Comparison of ENCODE assay signal across 13 cellular contexts in the genomic region with DNA sequence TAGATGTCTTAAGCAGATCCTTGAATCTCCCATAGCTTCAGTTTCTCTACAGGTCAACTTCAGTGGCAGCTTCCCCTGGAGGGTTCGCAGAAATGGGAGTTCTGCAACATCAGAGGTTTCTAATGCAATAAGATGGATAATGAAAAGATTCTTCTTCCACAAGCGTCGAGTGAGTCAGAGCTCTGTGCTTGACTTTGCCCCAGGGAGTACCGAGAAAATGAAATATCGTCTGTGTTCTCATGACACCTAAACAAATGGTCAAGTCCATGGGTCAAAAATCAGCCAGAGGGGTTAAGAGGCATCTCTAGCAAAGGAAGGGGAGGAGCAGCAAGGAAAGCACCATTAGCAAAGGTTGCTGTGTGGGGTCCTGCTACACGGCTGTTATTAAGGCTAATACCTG. TPM values are rescaled to one million over a fixed set of nuclear protein-coding genes. Genes with fewer than 3 reads are reported as not detected.
A peak's percentile ranks its signal among the peaks of the same experiment; 100 is the strongest.
DNase-seq lines count a peak whose midpoint lies in the region; ATAC-seq and TF ChIP-seq lines count a peak whose summit lies in the region.
"Had no signal": no experiment of that assay in that cellular context is flagged by ENCODE, and none has a peak within 500 bp of the region (broad histone marks: within the 10 kb centered on the region; RNA-seq: fewer than 3 reads in every experiment).

No MANE protein-coding gene starts in this region.

- TF ChIP-seq EP300 in SK-N-SH (IDR thresholded peaks at IDR 0.05; ENCODE audit: borderline replicate concordance in 1 of 2, low read depth in 1 of 2, low read length in 1 of 2) (0 out of 4 replicates have a peak, but pooled peaks of 1 of the 2 experiments have one; percentile 1), esophagus muscularis mucosa (IDR thresholded peaks at IDR 0.05) (no peak)

- peak; percentile 51 for DNase-seq in Daoy (ENCODE audit: low read depth)
- no peak for DNase-seq in SK-N-SH
- DNase-seq in fibroblast of pulmonary artery (ENCODE audit: low read depth): peak; percentile 91
- no peak for DNase-seq in psoas muscle
- no peak for DNase-seq in esophagus muscularis mucosa (ENCODE audit: extremely low spot score)
- no peak for DNase-seq in NCI-H526 treated with DMSO at 0.1 percent for 48 hours (lab: John Stamatoyannopoulos, UW)
- DNase-seq in stimulated activated CD4-positive, alpha-beta T cell treated with anti-CD3 and anti-CD28 coated beads, Interleukin-4, amount 100 ng/mL, for 1 hour: no peak
- no peak for DNase-seq in Kasumi-1 (lab: John Stamatoyannopoulos, UW)
- DNase-seq: activated gamma-delta T cell treated with Interleukin-2 at 50 U/mL for 16 hours; effector CD4-positive, alpha-beta T cell; NCI-H2227 treated with DMSO at 0.1 percent for 48 hours had no signal

- TF ChIP-seq CTCF in SK-N-SH (IDR thresholded peaks at IDR 0.05): no peak
- TF ChIP-seq CTCF in fibroblast of pulmonary artery (IDR thresholded peaks at IDR 0.05; ENCODE audit: low read length, missing control alignments): no peak
- TF ChIP-seq CTCF in psoas muscle (IDR thresholded peaks at IDR 0.05): no peak
- no peak for TF ChIP-seq CTCF in esophagus muscularis mucosa (IDR thresholded peaks at IDR 0.05)

- no peak for TF ChIP-seq POLR2A in esophagus muscularis mucosa (IDR thresholded peaks at IDR 0.05; ENCODE audit: low read depth)

- no peaks in the 10 kb centered on the region for H3K9me3 ChIP-seq in SK-N-SH
- H3K9me3 ChIP-seq in psoas muscle: no peaks in the 10 kb centered on the region
- H3K9me3 ChIP-seq in esophagus muscularis mucosa: no peaks in the 10 kb centered on the region
- H3K9me3 ChIP-seq: vagina had no signal

- peak overlapping the region; percentile 16; the same call in 1 of the 2 replicates for H3K9ac ChIP-seq in SK-N-SH
- H3K9ac ChIP-seq: parathyroid adenoma had no signal

- H2AFZ ChIP-seq in SK-N-SH (ENCODE audit: low read depth): peak overlapping the region; percentile 26; the same call in 1 of the 2 replicates
- H2AFZ ChIP-seq: parathyroid adenoma had no signal

- POLR2A ChIA-PET in SK-N-SH (lab: Yijun Ruan, JAX): no interaction called here

- no peak overlapping the region; a peak in 1 of 4 replicates for H3K4me3 ChIP-seq in SK-N-SH (ENCODE audit: low read depth in 2 of 2, low read length in 1 of 2)
- no peak overlapping the region for H3K4me3 ChIP-seq in fibroblast of pulmonary artery (replicated peaks; ENCODE audit: low read depth, low read length)
- H3K4me3 ChIP-seq in psoas muscle: no peak overlapping the region
- no peak overlapping the region for H3K4me3 ChIP-seq in esophagus muscularis mucosa
- H3K4me3 ChIP-seq: vagina had no signal

- 6% methylated on average over 6 of the region's 6 CpGs for WGBS in SK-N-SH (ENCODE audit: low lambda C conversion rate)
- WGBS in psoas muscle, 3 donors: 61 to 73% (median 65%) methylated on average over 6 of the region's 6 CpGs
- 49% methylated on average over 6 of the region's 6 CpGs for WGBS in esophagus muscularis mucosa

- no peaks in the 10 kb centered on the region for H3K9me2 ChIP-seq in SK-N-SH

- peak in 3 of 4 donors; percentile 19 to 44 (median 29) for ATAC-seq in psoas muscle

- no peak for TF ChIP-seq RAD21 in SK-N-SH (IDR thresholded peaks at IDR 0.05; ENCODE audit: low read length)

- H3K27me3 ChIP-seq in SK-N-SH (ENCODE audit: insufficient read depth) (no peaks in the 10 kb centered on the region), psoas muscle (ENCODE audit: insufficient read depth in 3 of 3, low read length in 2 of 3) (peaks cover 0 to 23% (median 0%) of the 10 kb centered on the region in 3 donors), esophagus muscularis mucosa (peaks cover 0 to 61% (median 8%) of the 10 kb centered on the region in 4 donors)
- H3K27me3 ChIP-seq: vagina had no signal

- peak overlapping the region; percentile 45 for H3K4me2 ChIP-seq in SK-N-SH

- peak overlapping the region; percentile 5 to 74; a peak in 3 of 4 replicates for H3K27ac ChIP-seq in SK-N-SH (ENCODE audit: low read depth in 2 of 2, low read length in 1 of 2)
- H3K27ac ChIP-seq in psoas muscle: no peak overlapping the region
- H3K27ac ChIP-seq in esophagus muscularis mucosa (replicated peaks in 1 of 4): peak overlapping the region in 2 of 4 donors; percentile 37 to 55
- H3K27ac ChIP-seq: parathyroid adenoma, vagina had no signal

- H3K36me3 ChIP-seq in SK-N-SH (replicated peaks in 1 of 2; ENCODE audit: control insufficient read depth in 1 of 2, insufficient read depth in 2 of 2, low read length in 1 of 2) (no peaks in the 10 kb centered on the region), psoas muscle (ENCODE audit: insufficient read depth in 1 of 2, low read depth in 1 of 2) (no peaks in the 10 kb centered on the region), esophagus muscularis mucosa (no peaks in the 10 kb centered on the region)
- H3K36me3 ChIP-seq: vagina had no signal

- no peaks in the 10 kb centered on the region for H4K20me1 ChIP-seq in SK-N-SH (ENCODE audit: insufficient read depth)

- intact Hi-C loops in psoas muscle (cut with DNase I): loop anchor here (10.0 kb wide), 3 partner anchors 138 to 468 kb away; no protein-coding TSS in a partner anchor
- intact Hi-C loops in esophagus muscularis mucosa (cut with DNase I): loop anchor here (10.0 kb wide), 1 partner anchor 398 kb away; no protein-coding TSS in a partner anchor

- CTCF ChIA-PET in SK-N-SH (lab: Yijun Ruan, JAX): no interaction called here

- H3F3A ChIP-seq in SK-N-SH (replicated peaks; ENCODE audit: insufficient read depth): peaks cover 25% of the 10 kb centered on the region

- peaks cover 6 to 27% of the 10 kb centered on the region in 2 experiments; a peak in 3 of 4 replicates for H3K4me1 ChIP-seq in SK-N-SH (ENCODE audit: control insufficient read depth in 1 of 2, insufficient read depth in 2 of 2, low read depth in 1 of 2, low read length in 1 of 2)
- peaks cover 3% of the 10 kb centered on the region for H3K4me1 ChIP-seq in psoas muscle
- peaks cover 6 to 45% (median 29%) of the 10 kb centered on the region in 4 donors for H3K4me1 ChIP-seq in esophagus muscularis mucosa
- H3K4me1 ChIP-seq: parathyroid adenoma had no signal

- H3K79me2 ChIP-seq in SK-N-SH (ENCODE audit: insufficient read depth): peaks cover 13% of the 10 kb centered on the region; the same call in 1 of the 2 replicates
- H3K79me2 ChIP-seq: parathyroid adenoma had no signal

TF ChIP-seq in SK-N-SH, 30 proteins besides CTCF, POLR2A, EP300 and RAD21:
- no peak for TF ChIP-seq USF1 (IDR thresholded peaks at IDR 0.05; ENCODE audit: borderline replicate concordance, low read depth)
- TF ChIP-seq PBX3 (IDR thresholded peaks at IDR 0.05): peak; percentile 71
- peak; percentile 6; the same call in 1 of the 2 replicates for TF ChIP-seq TCF12 (IDR thresholded peaks at IDR 0.05)
- TF ChIP-seq FOSL2 (IDR thresholded peaks at IDR 0.05; ENCODE audit: borderline replicate concordance, low read depth): peak; percentile 41; the same call in 1 of the 2 replicates
- TF ChIP-seq JUND (IDR thresholded peaks at IDR 0.05): peak; percentile 34; the same call in 1 of the 2 replicates

RNA-seq across cellular contexts. Expression of gene ADRA1B, which starts 3.2 kb away (rescaled TPM):
- total RNA-seq in Daoy (2014; rRNA removed; shearing (Covaris generic)): 0.63 and 0.80 TPM in 2 replicates
- polyA plus RNA-seq in SK-N-SH (2012; rRNA removed) (1.9 and 2.2 TPM in 2 replicates), psoas muscle (1 to 10 TPM in 1 of 3 donors, under 1 TPM in 2; 0.06 to 1.3 (median 0.13) TPM)
- polyA plus RNA-seq in SK-N-SH (2012; cell fraction: cytosol; rRNA removed): 0.91 and 2.0 TPM in 2 replicates
- polyA plus RNA-seq in SK-N-SH (2012; cell fraction: nucleus; rRNA removed): 1.2 and 2.4 TPM in 2 replicates
- total RNA-seq in psoas muscle (under 1 TPM in 3 of 4 donors, not detected in 1; 0.18 to 0.50 (median 0.30) TPM), esophagus muscularis mucosa (1 to 10 TPM; 1.7 to 3.2 (median 2.6) TPM)

Comparison
In these comparisons a context has a peak if more than half of its experiments do, and no peak if none do; other contexts are left out.
1. DNase-seq: peak in Daoy (single experiment) and fibroblast of pulmonary artery (single experiment); none in SK-N-SH (single experiment), psoas muscle (0 of 2), esophagus muscularis mucosa (single experiment), NCI-H526 treated with DMSO at 0.1 percent for 48 hours (single experiment), stimulated activated CD4-positive, alpha-beta T cell treated with anti-CD3 and anti-CD28 coated beads, Interleukin-4, amount 100 ng/mL, for 1 hour (single experiment) and Kasumi-1 (0 of 2).